Comparison of ENCODE assay signal across 23 cellular contexts in the genomic region with DNA sequence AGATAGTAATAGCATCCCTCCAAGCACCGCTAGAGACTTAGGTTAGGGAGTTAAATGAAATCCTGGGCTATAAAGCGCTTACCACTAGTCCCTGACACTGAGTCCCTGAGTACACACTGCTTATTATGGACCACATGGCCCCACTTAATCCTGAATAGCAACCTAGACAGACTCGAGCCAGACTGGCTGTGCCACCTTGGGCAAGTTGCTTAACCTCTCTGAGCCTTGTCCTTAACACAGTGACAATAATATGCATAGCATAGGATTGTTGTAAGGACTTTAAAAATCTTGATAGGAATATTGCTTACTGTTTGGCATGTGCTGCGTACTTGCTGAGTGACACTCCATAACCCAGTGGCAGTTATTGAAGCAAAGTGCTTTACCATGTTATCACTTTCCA.
"Had no signal": no experiment of that assay in that cellular context is flagged by ENCODE, and none has a peak within 500 bp of the region (broad histone marks: within the 10 kb centered on the region; RNA-seq: fewer than 3 reads in every experiment).

No MANE protein-coding gene starts in this region.

- H3K4me3 ChIP-seq: coronary artery, dorsolateral prefrontal cortex, esophagus squamous epithelium, gastrocnemius medialis, heart right ventricle, left lung, lower lobe of right lung, mucosa of descending colon had no signal

- H3K27ac ChIP-seq: coronary artery, epithelial cell of prostate, esophagus squamous epithelium, gastrocnemius medialis, left lung, lower lobe of right lung had no signal

- H3K4me1 ChIP-seq: left lung had no signal

- H3K27me3 ChIP-seq: dorsolateral prefrontal cortex, esophagus squamous epithelium, gastrocnemius medialis, left lung had no signal

- DNase-seq: dermis blood vessel endothelial cell; dorsolateral prefrontal cortex; effector CD4-positive, alpha-beta T cell; effector memory CD4-positive, alpha-beta T cell; endodermal cell; erythroblast; esophagus squamous epithelium; foreskin fibroblast; foreskin melanocyte; gastrocnemius medialis; glutamatergic neuron; head of caudate nucleus; heart right ventricle; hippocampal formation; left cardiac atrium; left lung; left ventricle myocardium superior; lower lobe of right lung; mesenchymal stem cell; mucosa of descending colon had no signal

- H3K36me3 ChIP-seq: esophagus squamous epithelium, gastrocnemius medialis, heart right ventricle, left lung, lower lobe of right lung had no signal

- ATAC-seq: esophagus mucosa, gastrocnemius medialis, heart right ventricle, left cardiac atrium, left ventricle myocardium superior, lower lobe of right lung, mucosa of descending colon had no signal

- H3K9me3 ChIP-seq: esophagus squamous epithelium, gastrocnemius medialis, heart right ventricle, left lung, lower lobe of right lung, mucosa of descending colon had no signal
